In genomic region chr7:72829291-72829963, GRCh38 we compare ENCODE assay signal across 8 cellular contexts. TPM values are rescaled to one million over a fixed set of nuclear protein-coding genes. Genes with fewer than 3 reads are reported as not detected.
DNase-seq lines count a peak whose midpoint lies in the region; ATAC-seq and TF ChIP-seq lines count a peak whose summit lies in the region.
"Not testable (repeated sequence)": the region's sequence is repeated elsewhere in the genome, so short reads cannot be mapped to it uniquely, and the experiment has no call there.

No MANE protein-coding gene starts in this region.

- peaks cover 33% of the 10 kb centered on the region for H3K4me1 Mint-ChIP-seq in activated B cell treated with CpG ODN at 0.5 μM for 24 hours

- H3K27me3 Mint-ChIP-seq in activated B cell treated with CpG ODN at 0.5 μM for 24 hours, result not testable (repeated sequence)

- DNase-seq in AG09309 (ENCODE audit: low read depth), result peak; percentile 96
- peak; percentile 95 for DNase-seq in NCI-H226
- peak; percentile 87 for DNase-seq in activated B cell treated with CpG ODN at 0.5 μM for 24 hours
- DNase-seq in caudate nucleus (lab: John Stamatoyannopoulos, UW), result peak; percentile 50 to 99 (median 91)
- DNase-seq in inferior parietal cortex (ENCODE audit: extremely low spot score), result peak; percentile 99
- DNase-seq in smooth muscle cell of the brain vasculature (ENCODE audit: low read depth, low spot score), result peak; percentile 93

- peak overlapping the region; percentile 99 for H3K27ac Mint-ChIP-seq in activated B cell treated with CpG ODN at 0.5 μM for 24 hours

- POLR2A ChIA-PET in activated B cell treated with CpG ODN at 0.5 μM for 24 hours (lab: Charles Lee), result interaction anchor here (0.5 to 1.6 kb wide), 3 partner anchors 51 to 692 kb away, joined by 3 to 5 read pairs (median 4); partner anchors contain the start of gene BAZ1B

- intact Hi-C loops in activated B cell treated with CpG ODN at 0.5 μM for 24 hours (cut with micrococcal nuclease), result loop anchor here (2.0 to 5.0 kb wide), 5 partner anchors 95 to 909 kb away; partner anchors contain the start of genes ABHD11, BCL7B, BUD23 and DNAJC30

- CTCF ChIA-PET in activated B cell treated with CpG ODN at 0.5 μM for 24 hours (lab: Charles Lee), result interaction anchor here (1.0 kb wide), 1 partner anchor 86 kb away, joined by 4 read pairs; no protein-coding TSS in a partner anchor

- peak overlapping the region; percentile 69 for H3K4me3 ChIP-seq in AG09309 (ENCODE audit: control insufficient read depth, low read depth, low read length)

- ATAC-seq in GM19023 (IDR thresholded peaks at IDR 0.05; ENCODE audit: unreplicated experiment), result peak; percentile 47
- ATAC-seq in HG03196 (IDR thresholded peaks at IDR 0.05; ENCODE audit: unreplicated experiment), result peak; percentile 64
- ATAC-seq in activated B cell treated with CpG ODN at 0.5 μM for 24 hours (ENCODE audit: low read depth), result peak; percentile 53

- peak overlapping the region; percentile 85 for H3K27ac ChIP-seq in caudate nucleus (ENCODE audit: low read depth, low read length)

- TF ChIP-seq CTCF in AG09309 (IDR thresholded peaks at IDR 0.05; ENCODE audit: control insufficient read depth, insufficient read depth, low read depth, low read length, missing control alignments); activated B cell treated with CpG ODN at 0.5 μM for 24 hours (IDR thresholded peaks at IDR 0.05): not testable (repeated sequence)

- peaks cover 45% of the 10 kb centered on the region for H3K36me3 Mint-ChIP-seq in activated B cell treated with CpG ODN at 0.5 μM for 24 hours (ENCODE audit: low read depth)

- H3K4me3 Mint-ChIP-seq in activated B cell treated with CpG ODN at 0.5 μM for 24 hours, result peak overlapping the region; percentile 96

- H3K9me3 Mint-ChIP-seq in activated B cell treated with CpG ODN at 0.5 μM for 24 hours, result not testable (repeated sequence)

RNA-seq across cellular contexts. Expression of gene TYW1B, which starts 1.4 kb away (rescaled TPM):
- total RNA-seq in activated B cell treated with CpG ODN at 0.5 μM for 24 hours, result 7.2 and 8.6 TPM in 2 replicates

Comparison
In these comparisons a context has a peak if more than half of its experiments do, and no peak if none do; other contexts are left out.
1. Peak in every context shown above with its lines: DNase-seq, ATAC-seq, H3K4me3 ChIP-seq and H3K27ac ChIP-seq.